1 cellular context compared by ENCODE assay signal in the genomic region with DNA sequence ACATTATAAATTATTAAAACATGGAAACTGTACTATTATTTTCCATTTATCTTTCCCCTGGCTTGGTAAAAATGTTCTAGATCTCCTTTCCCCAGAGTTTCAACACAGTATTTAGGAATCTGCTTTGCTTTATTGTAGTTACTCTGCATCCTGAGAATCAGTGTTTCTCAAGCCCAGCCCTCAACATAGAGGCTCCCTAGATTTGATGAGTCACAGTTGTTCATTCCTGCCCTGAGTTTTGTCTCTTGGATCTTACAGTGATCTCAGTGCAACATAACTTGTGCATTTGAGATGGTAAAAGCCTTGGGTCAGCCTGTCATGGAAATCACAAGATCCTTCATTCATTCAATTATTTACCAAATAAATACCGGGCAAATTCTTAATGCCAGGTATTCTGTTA.
TF ChIP-seq lines count a peak whose summit lies in the region.

No MANE protein-coding gene starts in this region.

TF ChIP-seq in SK-N-SH treated with all-trans-retinoic acid at 6 μM for 48 hours, 23 proteins besides CTCF, POLR2A, EP300 and RAD21 (continued from another document):
- TF ChIP-seq, protein P1, sequence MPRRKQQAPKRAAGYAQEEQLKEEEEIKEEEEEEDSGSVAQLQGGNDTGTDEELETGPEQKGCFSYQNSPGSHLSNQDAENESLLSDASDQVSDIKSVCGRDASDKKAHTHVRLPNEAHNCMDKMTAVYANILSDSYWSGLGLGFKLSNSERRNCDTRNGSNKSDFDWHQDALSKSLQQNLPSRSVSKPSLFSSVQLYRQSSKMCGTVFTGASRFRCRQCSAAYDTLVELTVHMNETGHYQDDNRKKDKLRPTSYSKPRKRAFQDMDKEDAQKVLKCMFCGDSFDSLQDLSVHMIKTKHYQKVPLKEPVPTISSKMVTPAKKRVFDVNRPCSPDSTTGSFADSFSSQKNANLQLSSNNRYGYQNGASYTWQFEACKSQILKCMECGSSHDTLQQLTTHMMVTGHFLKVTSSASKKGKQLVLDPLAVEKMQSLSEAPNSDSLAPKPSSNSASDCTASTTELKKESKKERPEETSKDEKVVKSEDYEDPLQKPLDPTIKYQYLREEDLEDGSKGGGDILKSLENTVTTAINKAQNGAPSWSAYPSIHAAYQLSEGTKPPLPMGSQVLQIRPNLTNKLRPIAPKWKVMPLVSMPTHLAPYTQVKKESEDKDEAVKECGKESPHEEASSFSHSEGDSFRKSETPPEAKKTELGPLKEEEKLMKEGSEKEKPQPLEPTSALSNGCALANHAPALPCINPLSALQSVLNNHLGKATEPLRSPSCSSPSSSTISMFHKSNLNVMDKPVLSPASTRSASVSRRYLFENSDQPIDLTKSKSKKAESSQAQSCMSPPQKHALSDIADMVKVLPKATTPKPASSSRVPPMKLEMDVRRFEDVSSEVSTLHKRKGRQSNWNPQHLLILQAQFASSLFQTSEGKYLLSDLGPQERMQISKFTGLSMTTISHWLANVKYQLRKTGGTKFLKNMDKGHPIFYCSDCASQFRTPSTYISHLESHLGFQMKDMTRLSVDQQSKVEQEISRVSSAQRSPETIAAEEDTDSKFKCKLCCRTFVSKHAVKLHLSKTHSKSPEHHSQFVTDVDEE (CRISPR knock-in tag; IDR thresholded peaks at IDR 0.05), result no peak
- TF ChIP-seq CSDC2 (CRISPR knock-in tag; IDR thresholded peaks at IDR 0.05), result no peak
- TF ChIP-seq ZC3H10 (CRISPR knock-in tag; IDR thresholded peaks at IDR 0.05), result no peak
- TF ChIP-seq ZNF8 (CRISPR knock-in tag; IDR thresholded peaks at IDR 0.05), result no peak
- no peak for TF ChIP-seq OSR1 (CRISPR knock-in tag; IDR thresholded peaks at IDR 0.05)
- TF ChIP-seq, protein P2, sequence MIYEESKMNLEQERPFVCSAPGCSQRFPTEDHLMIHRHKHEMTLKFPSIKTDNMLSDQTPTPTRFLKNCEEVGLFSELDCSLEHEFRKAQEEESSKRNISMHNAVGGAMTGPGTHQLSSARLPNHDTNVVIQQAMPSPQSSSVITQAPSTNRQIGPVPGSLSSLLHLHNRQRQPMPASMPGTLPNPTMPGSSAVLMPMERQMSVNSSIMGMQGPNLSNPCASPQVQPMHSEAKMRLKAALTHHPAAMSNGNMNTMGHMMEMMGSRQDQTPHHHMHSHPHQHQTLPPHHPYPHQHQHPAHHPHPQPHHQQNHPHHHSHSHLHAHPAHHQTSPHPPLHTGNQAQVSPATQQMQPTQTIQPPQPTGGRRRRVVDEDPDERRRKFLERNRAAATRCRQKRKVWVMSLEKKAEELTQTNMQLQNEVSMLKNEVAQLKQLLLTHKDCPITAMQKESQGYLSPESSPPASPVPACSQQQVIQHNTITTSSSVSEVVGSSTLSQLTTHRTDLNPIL (CRISPR knock-in tag; IDR thresholded peaks at IDR 0.05; ENCODE audit: low read depth), result no peak
- no peak for TF ChIP-seq ZFP3 (CRISPR knock-in tag; IDR thresholded peaks at IDR 0.05)
- TF ChIP-seq RARB (CRISPR knock-in tag; IDR thresholded peaks at IDR 0.05), result no peak
- no peak for TF ChIP-seq ARNTL (CRISPR knock-in tag; IDR thresholded peaks at IDR 0.05; ENCODE audit: borderline replicate concordance, low read depth)
- TF ChIP-seq, protein P3, sequence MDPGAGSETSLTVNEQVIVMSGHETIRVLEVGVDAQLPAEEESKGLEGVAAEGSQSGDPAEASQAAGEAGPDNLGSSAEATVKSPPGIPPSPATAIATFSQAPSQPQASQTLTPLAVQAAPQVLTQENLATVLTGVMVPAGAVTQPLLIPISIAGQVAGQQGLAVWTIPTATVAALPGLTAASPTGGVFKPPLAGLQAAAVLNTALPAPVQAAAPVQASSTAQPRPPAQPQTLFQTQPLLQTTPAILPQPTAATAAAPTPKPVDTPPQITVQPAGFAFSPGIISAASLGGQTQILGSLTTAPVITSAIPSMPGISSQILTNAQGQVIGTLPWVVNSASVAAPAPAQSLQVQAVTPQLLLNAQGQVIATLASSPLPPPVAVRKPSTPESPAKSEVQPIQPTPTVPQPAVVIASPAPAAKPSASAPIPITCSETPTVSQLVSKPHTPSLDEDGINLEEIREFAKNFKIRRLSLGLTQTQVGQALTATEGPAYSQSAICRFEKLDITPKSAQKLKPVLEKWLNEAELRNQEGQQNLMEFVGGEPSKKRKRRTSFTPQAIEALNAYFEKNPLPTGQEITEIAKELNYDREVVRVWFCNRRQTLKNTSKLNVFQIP (CRISPR knock-in tag; IDR thresholded peaks at IDR 0.05; ENCODE audit: borderline replicate concordance, low read depth), result no peak
- no peak for TF ChIP-seq ZNF70 (CRISPR knock-in tag; IDR thresholded peaks at IDR 0.05)
